Comparison of ENCODE assay signal across 14 cellular contexts in genomic region chr21:15282666-15283065, GRCh38.
"Had no signal": no experiment of that assay in that cellular context is flagged by ENCODE, and none has a peak within 500 bp of the region (broad histone marks: within the 10 kb centered on the region; RNA-seq: fewer than 3 reads in every experiment).

No MANE protein-coding gene starts in this region.

- H3K4me3 ChIP-seq: ascending aorta, transverse colon had no signal

- ATAC-seq: activated naive CD8-positive, alpha-beta T cell treated with anti-CD3 and anti-CD28 coated beads, Interleukin-2, amount 50 U/mL, for 24 hours; effector memory CD8-positive, alpha-beta T cell; naive thymus-derived CD4-positive, alpha-beta T cell had no signal

- DNase-seq: activated B cell treated with CpG ODN at 0.5 μM for 24 hours; activated CD4-positive, alpha-beta T cell treated with anti-CD3 and anti-CD28 coated beads, Interleukin-2, amount 10 ng/mL, durations not matched to agents 24 days and 14 days; activated CD8-positive, alpha-beta memory T cell treated with anti-CD3 and anti-CD28 coated beads for 24 hours; activated naive CD4-positive, alpha-beta T cell treated with Interleukin-2 at 50 U/mL for 16 hours; activated naive CD8-positive, alpha-beta T cell treated with anti-CD3 and anti-CD28 coated beads, Interleukin-2, amount 50 U/mL, for 24 hours; cerebellar nuclear complex; effector memory CD8-positive, alpha-beta T cell; hippocampal formation; naive thymus-derived CD4-positive, alpha-beta T cell; stimulated activated CD4-positive, alpha-beta T cell treated with anti-CD3 and anti-CD28 coated beads, Interleukin-2, amount 100 ng/mL, for 24 hours; stimulated activated naive CD4-positive, alpha-beta T cell; substantia nigra; transverse colon had no signal
